In the genomic region with DNA sequence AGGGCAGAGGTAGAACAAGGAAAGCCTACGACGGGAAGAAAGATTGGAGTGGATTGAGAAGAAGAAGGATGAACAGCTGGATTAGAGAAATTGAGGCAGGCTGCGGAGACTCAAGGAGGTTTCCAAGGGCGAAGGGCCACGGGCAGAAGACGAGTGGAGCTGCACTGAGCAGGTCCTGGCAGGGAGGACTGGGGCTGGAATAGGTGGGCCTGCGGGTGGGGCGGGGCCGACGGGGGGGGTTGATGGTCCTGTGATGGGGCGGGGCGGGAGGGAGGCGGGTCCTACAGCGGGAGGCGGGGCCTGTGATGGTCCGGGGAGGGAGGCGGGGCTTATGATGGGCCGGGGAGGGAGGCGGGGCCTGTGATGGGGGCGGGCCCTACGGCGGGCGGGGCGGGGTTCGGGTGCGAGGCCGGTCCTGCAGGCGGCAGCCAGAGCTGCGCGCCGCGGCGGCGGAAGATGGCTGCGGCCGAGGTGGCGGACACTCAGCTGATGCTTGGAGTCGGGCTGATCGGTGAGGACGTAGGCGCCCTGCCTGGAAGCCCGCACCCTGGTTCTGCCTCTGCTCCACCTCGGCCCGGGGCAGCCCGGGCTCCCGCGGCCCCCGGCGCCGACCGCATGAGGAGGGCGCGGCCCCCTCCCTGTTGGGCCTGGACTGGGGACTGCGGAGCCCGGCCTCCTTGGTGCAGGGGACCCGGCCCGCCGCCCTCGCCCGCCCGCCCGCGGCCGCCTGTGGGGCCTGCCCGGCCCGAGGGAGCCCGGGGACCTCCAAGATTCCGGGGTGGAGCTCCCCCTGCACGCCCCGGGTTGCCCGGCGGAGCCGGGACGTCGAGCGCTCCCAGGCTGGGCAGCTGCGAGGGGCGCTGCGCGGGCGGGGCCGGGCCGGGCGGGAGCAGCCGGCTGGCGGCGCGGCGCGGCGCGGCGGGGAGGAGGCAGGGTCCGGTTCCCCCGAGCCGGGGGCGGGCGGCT, we compare ENCODE assay signal across 8 cellular contexts.
DNase-seq lines count a peak whose midpoint lies in the region; ATAC-seq lines count a peak whose summit lies in the region.

TSS of gene DENND10 (plus strand) at position 427 of the 966 bp plus-strand sequence. CDS start at position 457, 30 bp downstream.

- in situ Hi-C loops in KBM-7 (cut with MboI; ENCODE audit: low pct_unique_long_range_greater_than_20kb, low sequenced_read_pairs): no loop called here

- peak; percentile 82 for ATAC-seq in GM21576 (IDR thresholded peaks at IDR 0.05; ENCODE audit: unreplicated experiment)

- DNase-seq in ELR (ENCODE audit: low read depth) (peak; percentile 79), KBM-7 (peak; percentile 62), T-helper 22 cell (ENCODE audit: low read depth) (peak; percentile 65), astrocyte of the hippocampus (ENCODE audit: low read depth, low spot score) (peak; percentile 93), hippocampal formation (lab: John Stamatoyannopoulos, UW) (peak; percentile 76 to 88), retina (peak; percentile 91), NCI-H1048 (lab: John Stamatoyannopoulos, UW) (no peak)
